ENCODE assay signal across 15 cellular contexts in the genomic region with DNA sequence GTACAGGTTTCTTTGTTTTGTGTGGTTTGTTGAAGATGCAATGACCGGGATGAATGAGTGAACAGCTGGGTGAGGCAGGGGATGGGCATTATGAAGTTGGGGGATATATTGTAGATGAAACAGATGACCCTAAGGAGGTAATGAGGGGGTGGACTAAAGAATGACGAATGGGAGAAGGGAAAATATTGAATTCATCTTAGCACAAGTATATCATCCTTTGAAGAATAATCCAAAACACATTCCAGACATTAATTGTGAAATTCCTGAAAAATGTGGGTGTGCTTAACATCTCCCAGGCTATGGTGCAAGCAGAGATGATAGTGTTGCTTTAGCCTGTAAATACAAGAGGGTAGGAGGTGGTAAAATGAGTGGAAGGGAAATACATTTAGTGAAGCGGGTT. TPM values are rescaled to one million over a fixed set of nuclear protein-coding genes. Genes with fewer than 3 reads are reported as not detected.
A peak's percentile ranks its signal among the peaks of the same experiment; 100 is the strongest.
DNase-seq lines count a peak whose midpoint lies in the region; ATAC-seq and TF ChIP-seq lines count a peak whose summit lies in the region.
"Had no signal": no experiment of that assay in that cellular context is flagged by ENCODE, and none has a peak within 500 bp of the region (broad histone marks: within the 10 kb centered on the region; RNA-seq: fewer than 3 reads in every experiment).

No MANE protein-coding gene starts in this region.

- H3K79me2 ChIP-seq in mammary epithelial cell (ENCODE audit: insufficient read depth, low read length): peaks cover 98% of the 10 kb centered on the region

- DNase-seq in LHCN-M2 (ENCODE audit: low read depth): peak; percentile 54
- no peak for DNase-seq in mammary epithelial cell
- DNase-seq in iris pigment epithelial cell (ENCODE audit: low read depth): peak; percentile 78
- DNase-seq in tibial artery: no peak
- no peak for DNase-seq in MV-4-11 (lab: John Stamatoyannopoulos, UW)
- no peak for DNase-seq in stimulated activated CD4-positive, alpha-beta T cell treated with anti-CD3 and anti-CD28 coated beads, Interleukin-4, amount 100 ng/mL, for 24 hours
- DNase-seq: activated effector memory CD4-positive, alpha-beta T cell treated with Interleukin-2 at 50 U/mL for 16 hours; effector memory CD8-positive, alpha-beta T cell; heart right ventricle; MM.1S; NCI-H2081 treated with DMSO at 0.1 percent for 48 hours; retina; stimulated activated CD4-positive, alpha-beta T cell treated with anti-CD3 and anti-CD28 coated beads, Interleukin-2, amount 100 ng/mL, for 48 hours had no signal

- peak overlapping the region; percentile 80 for H3K27ac ChIP-seq in mammary epithelial cell (ENCODE audit: insufficient read depth, low read depth, low read length)
- peak overlapping the region; percentile 92 to 97 for H3K27ac ChIP-seq in tibial artery

- no peaks in the 10 kb centered on the region for H3K27me3 ChIP-seq in mammary epithelial cell (ENCODE audit: insufficient read depth, low read length)
- no peaks in the 10 kb centered on the region for H3K27me3 ChIP-seq in tibial artery

- H3K36me3 ChIP-seq in mammary epithelial cell (ENCODE audit: insufficient read depth, low read length) (peaks cover 2% of the 10 kb centered on the region), tibial artery (no peaks in the 10 kb centered on the region)
- H3K36me3 ChIP-seq: heart right ventricle had no signal

- no peak overlapping the region for H3K9ac ChIP-seq in mammary epithelial cell (ENCODE audit: insufficient read depth, low read length)

- CTCF ChIA-PET in mammary epithelial cell (lab: Charles Lee; ENCODE audit: low non-redundant PET): no interaction called here

- ATAC-seq in GM19463 (IDR thresholded peaks at IDR 0.05; ENCODE audit: unreplicated experiment) (no peak), HG02763 (IDR thresholded peaks at IDR 0.05; ENCODE audit: unreplicated experiment) (no peak)
- ATAC-seq: effector memory CD8-positive, alpha-beta T cell; heart right ventricle had no signal

- TF ChIP-seq CTCF in mammary epithelial cell (conservative IDR thresholded peaks at IDR 0.05 in 1 of 2, IDR thresholded peaks at IDR 0.05 in 1 of 2; ENCODE audit: extremely low read depth in 1 of 2, insufficient read depth in 1 of 2, low read depth in 1 of 2, low read length in 2 of 2) (no peak), tibial artery (IDR thresholded peaks at IDR 0.05) (no peak)

- BruUV-seq in mammary epithelial cell (replicated peaks; lab: Mats Ljungman, UMichigan): no TSS peak

- H3K4me1 ChIP-seq in mammary epithelial cell (ENCODE audit: insufficient read depth, low read length) (peaks cover 62% of the 10 kb centered on the region), tibial artery (peaks cover 0 to 78% (median 65%) of the 10 kb centered on the region in 4 donors)

- H3K9me3 ChIP-seq in mammary epithelial cell (replicated peaks; ENCODE audit: insufficient read depth, low read length): no peaks in the 10 kb centered on the region
- H3K9me3 ChIP-seq in tibial artery: no peaks in the 10 kb centered on the region
- H3K9me3 ChIP-seq: heart right ventricle had no signal

- peak overlapping the region; percentile 79 for H3K4me2 ChIP-seq in mammary epithelial cell (ENCODE audit: insufficient read depth, low read depth, low read length)

- H3K4me3 ChIP-seq in mammary epithelial cell (replicated peaks in 1 of 3; ENCODE audit: insufficient read depth in 1 of 3, low read depth in 2 of 3, low read length in 3 of 3): peak overlapping the region in 1 of 3 experiments; percentile 1
- H3K4me3 ChIP-seq in tibial artery: peak overlapping the region in 1 of 2 donors; percentile 3
- H3K4me3 ChIP-seq: heart right ventricle had no signal

- H2AFZ ChIP-seq in mammary epithelial cell (ENCODE audit: low read depth, low read length): no peak overlapping the region

- in situ Hi-C loops in mammary epithelial cell (cut with MboI; ENCODE audit: low sequenced_read_pairs in 2 of 2): loop anchor here in 1 of 2 donors (10.0 kb wide), 1 partner anchor 93 kb away; no protein-coding TSS in a partner anchor

- intact Hi-C loops in mammary epithelial cell (cut with micrococcal nuclease): loop anchor here (2.0 kb wide), 1 partner anchor 47 kb away; no protein-coding TSS in a partner anchor
- intact Hi-C loops in tibial artery (cut with DNase I; ENCODE audit: low total_unique reads): loop anchor here (10.0 kb wide), 1 partner anchor 53 kb away; no protein-coding TSS in a partner anchor

- no peaks in the 10 kb centered on the region for H4K20me1 ChIP-seq in mammary epithelial cell (ENCODE audit: insufficient read depth, low read length)

- dilution Hi-C loops in mammary epithelial cell (cut with HindIII; ENCODE audit: low sequenced_read_pairs): no loop called here

- 0% methylated on average over 3 of the region's 3 CpGs for WGBS in mammary epithelial cell (ENCODE audit: low coverage, missing lambda C conversion rate)

RNA-seq across cellular contexts. Expression of a gene that starts 5.8 kb away (rescaled TPM):
- total RNA-seq in LHCN-M2 (2014; rRNA removed): 96.4 and 102 TPM in 2 replicates
- 159 TPM for polyA plus RNA-seq in LHCN-M2 (2012)
- total RNA-seq in mammary epithelial cell: 100 to 1,000 TPM; 237 to 387 TPM
- polyA plus RNA-seq in mammary epithelial cell: 103 TPM
- polyA minus RNA-seq in mammary epithelial cell: 304 TPM

Comparison
In these comparisons a context has a peak if more than half of its experiments do, and no peak if none do; other contexts are left out.
1. DNase-seq: peak in LHCN-M2 (single experiment) and iris pigment epithelial cell (single experiment); none in mammary epithelial cell (single experiment), tibial artery (0 of 2), MV-4-11 (single experiment) and stimulated activated CD4-positive, alpha-beta T cell treated with anti-CD3 and anti-CD28 coated beads, Interleukin-4, amount 100 ng/mL, for 24 hours (single experiment).